ENCODE assay signal across 17 cellular contexts in the genomic region with DNA sequence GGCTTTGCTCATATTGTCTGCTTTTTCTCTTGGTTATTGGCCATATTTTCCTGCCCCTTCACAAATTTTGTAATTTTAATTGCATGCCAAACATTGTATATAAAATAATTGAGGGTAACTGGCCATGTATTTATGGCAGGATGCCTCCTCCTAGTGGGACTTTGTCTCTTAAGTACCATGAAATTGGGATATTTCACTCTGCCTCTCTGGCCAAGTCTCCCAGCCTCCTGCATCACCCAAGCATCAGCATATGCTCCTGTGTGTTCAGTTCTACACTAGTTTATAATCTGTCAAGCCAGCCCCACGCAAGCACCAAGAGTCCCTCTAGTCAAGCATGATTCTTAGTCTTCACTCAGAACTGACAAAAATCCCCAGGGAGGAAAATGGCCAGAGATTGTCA. TPM values are rescaled to one million over a fixed set of nuclear protein-coding genes. Genes with fewer than 3 reads are reported as not detected.
DNase-seq lines count a peak whose midpoint lies in the region; ATAC-seq and TF ChIP-seq lines count a peak whose summit lies in the region.
"Had no signal": no experiment of that assay in that cellular context is flagged by ENCODE, and none has a peak within 500 bp of the region (broad histone marks: within the 10 kb centered on the region; RNA-seq: fewer than 3 reads in every experiment).

No MANE protein-coding gene starts in this region.

- WGBS in SK-N-SH (ENCODE audit: low lambda C conversion rate), result 90% methylated on average over 1 of the region's 1 CpG

- peaks cover 20% of the 10 kb centered on the region for H3K4me1 Mint-ChIP-seq in T-helper 17 cell

- H3K4me3 Mint-ChIP-seq in T-helper 17 cell, result no peak overlapping the region
- H3K4me3 Mint-ChIP-seq: CD14-positive monocyte; CD4-positive, alpha-beta memory T cell had no signal

- no peak for TF ChIP-seq RAD21 in SK-N-SH (IDR thresholded peaks at IDR 0.05; ENCODE audit: low read length)

- H2AFZ ChIP-seq in SK-N-SH (ENCODE audit: low read depth), result no peak overlapping the region

- H3F3A ChIP-seq in SK-N-SH (replicated peaks; ENCODE audit: insufficient read depth), result peaks cover 29% of the 10 kb centered on the region

- H3K9me3 ChIP-seq in SK-N-SH, result no peaks in the 10 kb centered on the region
- H3K9me3 ChIP-seq in T-helper 17 cell (ENCODE audit: control insufficient read depth, low read length, poor library complexity, severe bottlenecking), result no peaks in the 10 kb centered on the region
- H3K9me3 ChIP-seq: A549, BLaER1 had no signal

- DNase-seq in SK-N-SH, result no peak
- peak; percentile 37 to 72 for DNase-seq in NCI-H446 (lab: John Stamatoyannopoulos, UW)
- DNase-seq in T-helper 17 cell, result no peak
- DNase-seq in NOMO-1 treated with dmso at 0.1 percent for 144 hours (lab: John Stamatoyannopoulos, UW; ENCODE audit: unreplicated experiment), result no peak
- DNase-seq in NCI-H345 treated with DMSO at 0.1 percent for 48 hours (lab: John Stamatoyannopoulos, UW; ENCODE audit: unreplicated experiment), result no peak
- DNase-seq: CD4-positive, alpha-beta memory T cell; DMS153; DMS79; GDM1; GOT3; H7 had no signal

- CTCF ChIA-PET in SK-N-SH (lab: Yijun Ruan, JAX), result interaction anchor here (1.3 kb wide), 1 partner anchor 306 kb away, joined by 3 read pairs; no protein-coding TSS in a partner anchor

- H3K27ac ChIP-seq in SK-N-SH (ENCODE audit: low read depth in 2 of 2, low read length in 1 of 2), result no peak overlapping the region
- H3K27ac ChIP-seq: 22Rv1, BLaER1 had no signal

- H3K4me3 ChIP-seq in SK-N-SH (ENCODE audit: low read depth in 2 of 2, low read length in 1 of 2), result no peak overlapping the region
- H3K4me3 ChIP-seq: A549, BLaER1 had no signal

- H4K20me1 ChIP-seq in SK-N-SH (ENCODE audit: insufficient read depth), result no peaks in the 10 kb centered on the region
- H4K20me1 ChIP-seq: BLaER1 had no signal

- peaks cover 2% of the 10 kb centered on the region for H3K27me3 Mint-ChIP-seq in T-helper 17 cell
- H3K27me3 Mint-ChIP-seq: CD4-positive, alpha-beta memory T cell had no signal

- H3K27me3 ChIP-seq in SK-N-SH (ENCODE audit: insufficient read depth), result no peaks in the 10 kb centered on the region
- H3K27me3 ChIP-seq: BLaER1 had no signal

- ATAC-seq in SK-N-SH treated with all-trans-retinoic acid at 6 μM for 48 hours (no peak), T-helper 17 cell (no peak), GM18907 (IDR thresholded peaks at IDR 0.05; ENCODE audit: unreplicated experiment) (no peak)
- ATAC-seq: A549 had no signal

- H3K4me1 ChIP-seq in SK-N-SH (ENCODE audit: control insufficient read depth in 1 of 2, insufficient read depth in 2 of 2, low read depth in 1 of 2, low read length in 1 of 2), result peaks cover 3 to 16% of the 10 kb centered on the region in 2 experiments; a peak in 3 of 4 replicates

- POLR2A ChIA-PET in SK-N-SH (lab: Yijun Ruan, JAX), result no interaction called here

- H3K9ac ChIP-seq in SK-N-SH, result no peak overlapping the region
- H3K9ac ChIP-seq: BLaER1 had no signal

- H3K9me2 ChIP-seq in SK-N-SH, result no peaks in the 10 kb centered on the region

- H3K4me2 ChIP-seq in SK-N-SH, result no peak overlapping the region
- H3K4me2 ChIP-seq: A549, BLaER1 had no signal

- peaks cover 3% of the 10 kb centered on the region for H3K36me3 Mint-ChIP-seq in T-helper 17 cell (ENCODE audit: low read depth)
- H3K36me3 Mint-ChIP-seq: CD14-positive monocyte; CD4-positive, alpha-beta memory T cell had no signal

- TF ChIP-seq CTCF in SK-N-SH (IDR thresholded peaks at IDR 0.05), result no peak

- H3K27ac Mint-ChIP-seq in T-helper 17 cell, result peak overlapping the region; percentile 43
- H3K27ac Mint-ChIP-seq: CD14-positive monocyte; CD4-positive, alpha-beta memory T cell had no signal

- no peaks in the 10 kb centered on the region for H3K79me2 ChIP-seq in SK-N-SH (ENCODE audit: insufficient read depth)

- H3K36me3 ChIP-seq in SK-N-SH (replicated peaks in 1 of 2; ENCODE audit: control insufficient read depth in 1 of 2, insufficient read depth in 2 of 2, low read length in 1 of 2), result no peaks in the 10 kb centered on the region
- H3K36me3 ChIP-seq: BLaER1 had no signal

- TF ChIP-seq EP300 in SK-N-SH (IDR thresholded peaks at IDR 0.05; ENCODE audit: borderline replicate concordance in 1 of 2, low read depth in 1 of 2, low read length in 1 of 2), result no peak

TF ChIP-seq in SK-N-SH, 30 proteins besides CTCF, POLR2A, EP300 and RAD21:
- TF ChIP-seq TCF12 (IDR thresholded peaks at IDR 0.05) (0 out of 2 replicates have a peak, but pooled peaks have one; percentile 3), SIN3A (IDR thresholded peaks at IDR 0.05; ENCODE audit: borderline replicate concordance, low read depth, low read length) (no peak)

TF ChIP-seq in SK-N-SH treated with all-trans-retinoic acid at 6 μM for 48 hours, 23 proteins besides CTCF, POLR2A, EP300 and RAD21:
- TF ChIP-seq ESRRG (CRISPR knock-in tag; IDR thresholded peaks at IDR 0.05), result no peak
- TF ChIP-seq GLIS3 (CRISPR knock-in tag; IDR thresholded peaks at IDR 0.05), result no peak
- TF ChIP-seq SNAI2 (CRISPR knock-in tag; IDR thresholded peaks at IDR 0.05), result no peak
- TF ChIP-seq, protein P1, sequence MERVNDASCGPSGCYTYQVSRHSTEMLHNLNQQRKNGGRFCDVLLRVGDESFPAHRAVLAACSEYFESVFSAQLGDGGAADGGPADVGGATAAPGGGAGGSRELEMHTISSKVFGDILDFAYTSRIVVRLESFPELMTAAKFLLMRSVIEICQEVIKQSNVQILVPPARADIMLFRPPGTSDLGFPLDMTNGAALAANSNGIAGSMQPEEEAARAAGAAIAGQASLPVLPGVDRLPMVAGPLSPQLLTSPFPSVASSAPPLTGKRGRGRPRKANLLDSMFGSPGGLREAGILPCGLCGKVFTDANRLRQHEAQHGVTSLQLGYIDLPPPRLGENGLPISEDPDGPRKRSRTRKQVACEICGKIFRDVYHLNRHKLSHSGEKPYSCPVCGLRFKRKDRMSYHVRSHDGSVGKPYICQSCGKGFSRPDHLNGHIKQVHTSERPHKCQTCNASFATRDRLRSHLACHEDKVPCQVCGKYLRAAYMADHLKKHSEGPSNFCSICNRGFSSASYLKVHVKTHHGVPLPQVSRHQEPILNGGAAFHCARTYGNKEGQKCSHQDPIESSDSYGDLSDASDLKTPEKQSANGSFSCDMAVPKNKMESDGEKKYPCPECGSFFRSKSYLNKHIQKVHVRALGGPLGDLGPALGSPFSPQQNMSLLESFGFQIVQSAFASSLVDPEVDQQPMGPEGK (CRISPR knock-in tag; IDR thresholded peaks at IDR 0.05; ENCODE audit: borderline replicate concordance), result no peak
- TF ChIP-seq ZFP3 (CRISPR knock-in tag; IDR thresholded peaks at IDR 0.05), result no peak
- no peak for TF ChIP-seq TCF4 (CRISPR knock-in tag; IDR thresholded peaks at IDR 0.05; ENCODE audit: borderline replicate concordance)
- no peak for TF ChIP-seq ZFP30 (CRISPR knock-in tag; IDR thresholded peaks at IDR 0.05)
- no peak for TF ChIP-seq ZNF70 (CRISPR knock-in tag; IDR thresholded peaks at IDR 0.05)
- TF ChIP-seq ISL1 (CRISPR knock-in tag; IDR thresholded peaks at IDR 0.05), result no peak
- TF ChIP-seq ARNTL (CRISPR knock-in tag; IDR thresholded peaks at IDR 0.05; ENCODE audit: borderline replicate concordance, low read depth), result no peak
- TF ChIP-seq TOX (CRISPR knock-in tag; IDR thresholded peaks at IDR 0.05; ENCODE audit: borderline replicate concordance), result no peak
- TF ChIP-seq, protein P2, sequence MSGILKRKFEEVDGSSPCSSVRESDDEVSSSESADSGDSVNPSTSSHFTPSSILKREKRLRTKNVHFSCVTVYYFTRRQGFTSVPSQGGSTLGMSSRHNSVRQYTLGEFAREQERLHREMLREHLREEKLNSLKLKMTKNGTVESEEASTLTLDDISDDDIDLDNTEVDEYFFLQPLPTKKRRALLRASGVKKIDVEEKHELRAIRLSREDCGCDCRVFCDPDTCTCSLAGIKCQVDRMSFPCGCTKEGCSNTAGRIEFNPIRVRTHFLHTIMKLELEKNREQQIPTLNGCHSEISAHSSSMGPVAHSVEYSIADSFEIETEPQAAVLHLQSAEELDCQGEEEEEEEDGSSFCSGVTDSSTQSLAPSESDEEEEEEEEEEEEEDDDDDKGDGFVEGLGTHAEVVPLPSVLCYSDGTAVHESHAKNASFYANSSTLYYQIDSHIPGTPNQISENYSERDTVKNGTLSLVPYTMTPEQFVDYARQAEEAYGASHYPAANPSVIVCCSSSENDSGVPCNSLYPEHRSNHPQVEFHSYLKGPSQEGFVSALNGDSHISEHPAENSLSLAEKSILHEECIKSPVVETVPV (CRISPR knock-in tag; IDR thresholded peaks at IDR 0.05), result no peak
- no peak for TF ChIP-seq PPARA (CRISPR knock-in tag; IDR thresholded peaks at IDR 0.05; ENCODE audit: borderline replicate concordance)
- TF ChIP-seq RARB (CRISPR knock-in tag; IDR thresholded peaks at IDR 0.05), result no peak
- no peak for TF ChIP-seq OSR1 (CRISPR knock-in tag; IDR thresholded peaks at IDR 0.05)

RNA-seq across cellular contexts. Expression of gene FHIP2A, which starts 44.2 kb away (rescaled TPM):
- polyA plus RNA-seq in SK-N-SH (2012; rRNA removed), result 6.1 and 9.1 TPM in 2 replicates
- polyA plus RNA-seq in SK-N-SH (2012; cell fraction: cytosol; rRNA removed), result 5.8 and 6.2 TPM in 2 replicates
- 14.9 and 31.8 TPM in 2 replicates for polyA plus RNA-seq in SK-N-SH (2012; cell fraction: nucleus; rRNA removed)
- 10 to 100 TPM; 35.4 to 65.3 TPM for total RNA-seq in T-helper 17 cell

Comparison
In these comparisons a context has a peak if more than half of its experiments do, and no peak if none do; other contexts are left out.
1. DNase-seq: peak in NCI-H446 (2 of 2); none in SK-N-SH (single experiment), T-helper 17 cell (0 of 3), NOMO-1 treated with dmso at 0.1 percent for 144 hours (single experiment) and NCI-H345 treated with DMSO at 0.1 percent for 48 hours (single experiment).